8 cellular contexts compared by ENCODE assay signal in the genomic region with DNA sequence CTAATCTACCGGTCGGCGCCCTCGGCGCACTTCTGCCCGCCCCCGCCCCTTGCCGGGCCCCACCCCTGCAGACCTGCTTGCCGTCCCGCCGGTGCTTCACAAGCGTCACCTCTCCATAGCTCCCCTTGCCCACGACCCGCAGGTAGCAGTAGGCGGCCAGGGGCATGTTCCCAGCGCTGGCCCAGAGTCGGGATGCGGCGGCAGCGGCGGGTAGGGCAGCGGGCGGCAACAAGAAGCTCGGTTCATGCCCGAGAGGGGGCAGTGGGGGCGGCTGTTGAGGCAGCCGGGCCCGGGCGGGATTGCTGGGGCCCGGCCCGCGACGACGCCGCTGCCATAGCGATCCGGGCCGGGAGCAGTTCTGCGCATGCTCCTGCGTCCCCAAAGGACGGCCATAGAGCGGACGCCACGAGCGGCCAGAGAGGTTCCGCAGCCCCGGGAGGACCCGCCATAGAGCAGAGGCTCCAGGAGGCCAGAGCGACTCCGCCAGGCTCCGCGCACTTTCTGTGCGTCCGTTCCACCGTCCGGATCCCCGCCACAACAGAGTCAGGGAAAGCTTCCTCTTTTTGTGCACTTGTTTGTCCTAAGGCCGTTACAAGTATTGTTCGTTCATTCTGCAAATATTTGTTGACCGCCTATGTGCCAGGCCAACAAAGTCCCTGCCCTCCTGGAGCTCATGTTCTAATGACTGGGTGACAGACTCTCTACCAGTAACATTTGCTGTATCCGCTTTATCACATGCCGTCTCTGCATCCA. TPM values are rescaled to one million over a fixed set of nuclear protein-coding genes. Genes with fewer than 3 reads are reported as not detected.
A peak's percentile ranks its signal among the peaks of the same experiment; 100 is the strongest.
DNase-seq lines count a peak whose midpoint lies in the region; ATAC-seq lines count a peak whose summit lies in the region.

A gene (minus strand): TSS at position 360 of the 753 bp plus-strand sequence. CDS start 194 bp downstream, at position 166.

- peaks cover 18% of the 10 kb centered on the region for H3K36me3 Mint-ChIP-seq in effector memory CD8-positive, alpha-beta T cell (ENCODE audit: insufficient read depth)
- H3K36me3 Mint-ChIP-seq in memory B cell, result peaks cover 2% of the 10 kb centered on the region

- DNase-seq in COR-L47 (lab: John Stamatoyannopoulos, UW) (peak; percentile 75), HT1080 (ENCODE audit: low read depth) (peak; percentile 87), NOMO-1 (lab: John Stamatoyannopoulos, UW; ENCODE audit: unreplicated experiment in 2 of 2) (peak; percentile 93 to 95), memory B cell (ENCODE audit: low spot score in 2 of 2) (peak; percentile 69 to 75)
- peak; percentile 64 to 73 (median 73) for DNase-seq in effector memory CD8-positive, alpha-beta T cell
- DNase-seq in stimulated activated CD8-positive, alpha-beta memory T cell treated with anti-CD3 and anti-CD28 coated beads, Interleukin-12 subunit alpha, Interleukin-12 subunit beta, amount 100 ng/mL, for 1 hour (ENCODE audit: low read depth), result peak; percentile 76

- H3K27ac Mint-ChIP-seq in effector memory CD8-positive, alpha-beta T cell, result peak within 1 kb of the TSS; percentile 91 to 96
- H3K27ac Mint-ChIP-seq in memory B cell, result peak within 1 kb of the TSS; percentile 65

- peak within 1 kb of the TSS; percentile 70 to 85 for H3K4me3 Mint-ChIP-seq in effector memory CD8-positive, alpha-beta T cell
- peak within 1 kb of the TSS; percentile 95 for H3K4me3 Mint-ChIP-seq in memory B cell

- no peaks in the 10 kb centered on the region for H3K27me3 Mint-ChIP-seq in effector memory CD8-positive, alpha-beta T cell
- no peaks in the 10 kb centered on the region for H3K27me3 Mint-ChIP-seq in memory B cell

- POLR2A ChIA-PET in activated CD8-positive, alpha-beta memory T cell treated with anti-CD3 and anti-CD28 coated beads for 36 hours (lab: Charles Lee), result interaction anchor here (0.6 to 1.0 kb wide), 4 partner anchors 11 to 281 kb away, joined by 3 read pairs; a partner anchor contains a TSS

- no peaks in the 10 kb centered on the region for H3K9me3 Mint-ChIP-seq in effector memory CD8-positive, alpha-beta T cell
- H3K9me3 Mint-ChIP-seq in memory B cell, result no peaks in the 10 kb centered on the region

- CTCF ChIA-PET in activated CD8-positive, alpha-beta memory T cell treated with anti-CD3 and anti-CD28 coated beads for 36 hours (lab: Charles Lee), result interaction anchor here (1.1 to 1.7 kb wide), 2 partner anchors 28 to 50 kb away, joined by 4 to 6 read pairs; no protein-coding TSS in a partner anchor

- ATAC-seq in GM21360 (IDR thresholded peaks at IDR 0.05; ENCODE audit: unreplicated experiment) (peak; percentile 83), memory B cell (ENCODE audit: low read depth) (peak; percentile 87)
- ATAC-seq in effector memory CD8-positive, alpha-beta T cell (replicated peaks), result peak; percentile 92

- H3K4me1 Mint-ChIP-seq in effector memory CD8-positive, alpha-beta T cell (ENCODE audit: low read depth in 2 of 2), result peaks cover 18 to 21% of the 10 kb centered on the region in 2 donors
- peaks cover 14% of the 10 kb centered on the region for H3K4me1 Mint-ChIP-seq in memory B cell

RNA-seq across cellular contexts. Expression of the gene that starts here (rescaled TPM):
- total RNA-seq in HT1080 (2014; rRNA removed; shearing (Covaris generic)), result 25.9 and 29.1 TPM in 2 replicates
- 13.5 and 15.2 TPM in 2 replicates for polyA plus RNA-seq in HT1080 (2015; cell fraction: cytosol; rRNA removed)
- 12.8 and 13.5 TPM in 2 replicates for polyA plus RNA-seq in HT1080 (2015; cell fraction: nucleus; rRNA removed)
- 10 to 100 TPM; 32.4 to 33.4 TPM for total RNA-seq in activated CD8-positive, alpha-beta memory T cell treated with anti-CD3 and anti-CD28 coated beads for 36 hours

Comparison
In these comparisons a context has a peak if more than half of its experiments do, and no peak if none do; other contexts are left out.
1. Peak in every context shown above with its lines: DNase-seq and ATAC-seq.